Comparison of ENCODE assay signal across 28 cellular contexts in the genomic region with DNA sequence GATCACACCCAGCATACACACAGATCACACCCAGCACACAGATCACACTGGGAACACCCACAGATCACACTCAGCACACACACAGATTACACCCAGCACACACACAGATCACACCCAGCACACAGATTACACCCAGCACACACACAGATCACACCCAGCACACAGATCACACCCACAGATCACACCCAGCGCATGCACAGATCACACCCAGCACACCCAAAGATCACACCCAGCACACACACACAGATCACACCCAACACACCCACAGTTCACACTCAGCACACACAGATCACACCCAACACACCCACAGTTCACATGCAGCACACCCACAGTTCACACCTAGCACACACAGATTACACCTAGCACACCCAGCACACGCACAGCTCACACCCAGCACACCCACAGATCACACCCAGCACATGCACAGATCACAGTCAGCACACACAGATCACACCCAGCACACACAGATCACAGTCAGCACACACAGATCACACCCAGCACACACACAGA.
"Had no signal": no experiment of that assay in that cellular context is flagged by ENCODE, and none has a peak within 500 bp of the region (broad histone marks: within the 10 kb centered on the region; RNA-seq: fewer than 3 reads in every experiment).

No MANE protein-coding gene starts in this region.

- H3K4me1 ChIP-seq: breast epithelium, colonic mucosa, esophagus squamous epithelium had no signal

- ATAC-seq: activated CD4-positive, alpha-beta T cell treated with anti-CD3 and anti-CD28 coated beads for 36 hours; activated CD8-positive, alpha-beta memory T cell treated with anti-CD3 and anti-CD28 coated beads, Interleukin-2, amount 10 ng/mL, durations not matched to agents 7 days and 5 days; activated CD8-positive, alpha-beta T cell treated with anti-CD3 and anti-CD28 coated beads, Interleukin-2, amount 10 ng/mL, durations not matched to agents 7 days and 5 days; activated naive CD4-positive, alpha-beta T cell treated with anti-CD3 and anti-CD28 coated beads, Interleukin-2, amount 50 U/mL, for 72 hours; gastroesophageal sphincter had no signal

- H3K27ac ChIP-seq: ascending aorta, breast epithelium, cardiac muscle cell, colonic mucosa, epithelial cell of prostate, esophagus squamous epithelium, gastroesophageal sphincter had no signal

- DNase-seq: activated CD4-positive, alpha-beta memory T cell treated with anti-CD3 and anti-CD28 coated beads for 36 hours; activated CD4-positive, alpha-beta T cell treated with anti-CD3 and anti-CD28 coated beads for 36 hours; activated CD4-positive, alpha-beta T cell treated with anti-CD3 and anti-CD28 coated beads, Interleukin-2, amount 10 ng/mL, durations not matched to agents 24 days and 14 days; activated CD4-positive, CD25-positive, alpha-beta regulatory T cell; activated CD4-positive, CD25-positive, alpha-beta regulatory T cell treated with anti-CD3 and anti-CD28 coated beads, Interleukin-2, amount 50 U/mL, for 72 hours; activated CD8-positive, alpha-beta memory T cell treated with anti-CD3 and anti-CD28 coated beads, Interleukin-2, amount 10 ng/mL, durations not matched to agents 7 days and 5 days; activated CD8-positive, alpha-beta memory T cell treated with anti-CD3 and anti-CD28 coated beads, Interleukin-2, amount 50 U/mL, for 4 hours; activated CD8-positive, alpha-beta T cell treated with anti-CD3 and anti-CD28 coated beads, Interleukin-2, amount 10 ng/mL, durations not matched to agents 7 days and 5 days; activated effector memory CD4-positive, alpha-beta T cell treated with anti-CD3 and anti-CD28 coated beads, Interleukin-2, amount 50 U/mL, for 16 hours; activated naive CD4-positive, alpha-beta T cell treated with anti-CD3 and anti-CD28 coated beads, Interleukin-2, amount 10 ng/mL, durations not matched to agents 7 days and 5 days; activated naive CD8-positive, alpha-beta T cell treated with anti-CD3 and anti-CD28 coated beads, Interleukin-2, amount 10 ng/mL, durations not matched to agents 7 days and 5 days; activated T-cell treated with anti-CD3 and anti-CD28 coated beads, Interleukin-2, amount 50 U/mL, for 1 hour; activated T-cell treated with anti-CD3 and anti-CD28 coated beads, Interleukin-2, amount 50 U/mL, for 48 hours; central memory CD4-positive, alpha-beta T cell; cerebellar nuclear complex; colonic mucosa; effector CD8-positive, alpha-beta T cell; esophagus squamous epithelium; foreskin melanocyte; T-helper 2 cell had no signal

- H3K36me3 ChIP-seq: ascending aorta, breast epithelium, colonic mucosa, esophagus squamous epithelium had no signal

- FAIRE-seq: endometrium, endothelial cell of umbilical vein had no signal

- H3K9me3 ChIP-seq: ascending aorta, breast epithelium, colonic mucosa, esophagus squamous epithelium, gastroesophageal sphincter had no signal

- H3K4me3 ChIP-seq: ascending aorta, breast epithelium, cardiac muscle cell, colonic mucosa, esophagus squamous epithelium, gastroesophageal sphincter had no signal

- H3K27me3 ChIP-seq: ascending aorta, breast epithelium, cardiac muscle cell, colonic mucosa, esophagus squamous epithelium, gastroesophageal sphincter had no signal
